Comparison of ENCODE assay signal across 23 cellular contexts in the genomic region with DNA sequence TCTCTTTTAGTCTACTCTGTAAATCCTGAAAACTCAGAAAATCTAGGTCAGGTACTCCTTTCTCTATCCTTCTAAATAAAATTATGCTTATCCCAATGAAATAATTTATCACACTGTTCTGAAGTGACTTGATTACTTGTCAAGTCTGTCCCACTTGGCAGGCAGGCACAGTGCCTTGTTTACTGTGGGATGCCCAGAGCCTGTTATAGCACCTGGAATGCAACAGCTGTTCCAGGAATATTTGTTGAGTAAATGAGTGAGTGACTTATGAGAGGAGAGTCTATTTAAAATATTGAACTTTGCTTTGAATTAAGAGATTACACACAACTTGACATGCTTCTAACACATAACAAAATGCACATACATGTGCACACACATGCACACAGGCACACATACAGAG.
DNase-seq lines count a peak whose midpoint lies in the region; ATAC-seq, FAIRE-seq and TF ChIP-seq lines count a peak whose summit lies in the region.
"Had no signal": no experiment of that assay in that cellular context is flagged by ENCODE, and none has a peak within 500 bp of the region (broad histone marks: within the 10 kb centered on the region; RNA-seq: fewer than 3 reads in every experiment).

No MANE protein-coding gene starts in this region.

- FAIRE-seq in D721Med (lab: Jason Lieb, UNC): no peak
- FAIRE-seq: astrocyte, GM12891, GM19239, keratinocyte, TTC549 had no signal

- H3K9me3 ChIP-seq in Peyer's patch: no peaks in the 10 kb centered on the region
- H3K9me3 ChIP-seq: tibial artery had no signal

- H3K36me3 ChIP-seq in Peyer's patch: no peaks in the 10 kb centered on the region

- ATAC-seq in left colon (peak; percentile 83), HG03095 (IDR thresholded peaks at IDR 0.05; ENCODE audit: unreplicated experiment) (no peak)
- ATAC-seq: activated naive CD4-positive, alpha-beta T cell treated with anti-CD3 and anti-CD28 coated beads, Interleukin-2, amount 50 U/mL, for 72 hours; naive thymus-derived CD8-positive, alpha-beta T cell; sciatic nerve had no signal

- no peak overlapping the region for H3K27ac ChIP-seq in Peyer's patch
- H3K27ac ChIP-seq: RWPE1, tibial artery had no signal

- no peaks in the 10 kb centered on the region for H3K4me1 ChIP-seq in Peyer's patch

- no peak overlapping the region for H3K4me3 ChIP-seq in Peyer's patch
- H3K4me3 ChIP-seq: tibial artery had no signal

- H3K27me3 ChIP-seq in Peyer's patch: no peaks in the 10 kb centered on the region
- H3K27me3 ChIP-seq: tibial artery had no signal

- intact Hi-C loops in left colon (cut with DNase I, micrococcal nuclease): no loop called here

- DNase-seq in COLO668 (lab: John Stamatoyannopoulos, UW; ENCODE audit: unreplicated experiment) (peak; percentile 16), LHCN-M2 (ENCODE audit: low read depth) (peak; percentile 14), NCI-H774 (lab: John Stamatoyannopoulos, UW) (peak; percentile 56), left colon (peak in 1 of 2 donors; percentile 9), D721Med (ENCODE audit: insufficient read length, low spot score) (no peak), Peyer's patch (no peak)
- no peak for DNase-seq in activated CD4-positive, alpha-beta T cell treated with anti-CD3 and anti-CD28 coated beads for 1 hour
- DNase-seq: effector CD4-positive, alpha-beta T cell; foreskin melanocyte; GOT3; mesenchymal stem cell; naive thymus-derived CD8-positive, alpha-beta T cell; stimulated activated naive CD4-positive, alpha-beta T cell; tibial artery had no signal

- no peak for TF ChIP-seq POLR2A in Peyer's patch (IDR thresholded peaks at IDR 0.05)

- TF ChIP-seq CTCF in D721Med (IDR thresholded peaks at IDR 0.05; ENCODE audit: insufficient read depth, missing control alignments) (no peak), Peyer's patch (IDR thresholded peaks at IDR 0.05) (no peak)

Comparison
In these comparisons a context has a peak if more than half of its experiments do, and no peak if none do; other contexts are left out.
1. DNase-seq: peak in COLO668 (single experiment), LHCN-M2 (single experiment) and NCI-H774 (single experiment); none in D721Med (single experiment), activated CD4-positive, alpha-beta T cell treated with anti-CD3 and anti-CD28 coated beads for 1 hour (single experiment) and Peyer's patch (0 of 3).